In the genomic region with DNA sequence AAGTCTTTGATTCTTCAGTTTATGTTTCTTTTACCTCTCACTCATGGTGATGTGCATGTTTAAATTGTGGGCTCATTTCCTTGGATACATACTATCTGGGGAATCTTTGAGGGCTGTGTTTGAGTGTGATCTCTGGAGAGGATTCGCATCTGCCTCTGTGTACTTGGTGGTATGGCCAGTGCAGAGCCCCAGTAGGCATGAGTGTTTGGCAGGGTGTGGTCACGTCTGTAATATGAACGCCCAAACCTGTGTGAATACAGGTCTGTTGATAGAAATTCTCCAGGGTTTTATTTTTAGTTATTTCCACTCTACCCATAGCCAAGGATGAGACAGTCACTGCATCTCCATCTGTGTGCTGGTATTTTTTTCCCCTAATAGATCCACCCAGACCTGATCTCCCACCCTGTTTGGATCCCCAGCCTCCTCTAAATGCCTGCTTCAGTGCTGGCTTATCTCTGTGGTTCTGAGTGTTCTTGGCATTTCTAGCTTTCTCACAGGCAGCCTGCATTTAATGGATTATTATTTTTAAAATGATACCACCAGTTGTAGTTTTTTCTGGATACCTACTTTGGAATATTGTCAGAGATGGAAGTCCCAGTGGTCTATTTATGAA, we compare ENCODE assay signal across 18 cellular contexts.
"Had no signal": no experiment of that assay in that cellular context is flagged by ENCODE, and none has a peak within 500 bp of the region (broad histone marks: within the 10 kb centered on the region; RNA-seq: fewer than 3 reads in every experiment).

No MANE protein-coding gene starts in this region.

- H3K27me3 Mint-ChIP-seq: activated CD4-positive, alpha-beta T cell treated with anti-CD3 and anti-CD28 coated beads, Interleukin-2, amount 10 ng/mL, durations not matched to agents 24 days and 14 days; activated naive CD4-positive, alpha-beta T cell treated with anti-CD3 and anti-CD28 coated beads, Interleukin-2, amount 10 ng/mL, durations not matched to agents 7 days and 5 days; activated T-cell treated with anti-CD3 and anti-CD28 coated beads, Interleukin-2, amount 50 U/mL, for 24 hours; stimulated activated naive CD8-positive, alpha-beta T cell treated with anti-CD3 and anti-CD28 coated beads, Interleukin-15, Interleukin-2, amounts not matched to agents 100 ng/mL and 50 ng/mL, for 24 hours had no signal

- H3K4me3 ChIP-seq: ascending aorta, hepatocyte, suprapubic skin had no signal

- H3K4me3 Mint-ChIP-seq: activated CD4-positive, alpha-beta T cell treated with anti-CD3 and anti-CD28 coated beads, Interleukin-2, amount 10 ng/mL, durations not matched to agents 24 days and 14 days; activated CD8-positive, alpha-beta T cell treated with anti-CD3 and anti-CD28 coated beads, Interleukin-2, amount 10 ng/mL, durations not matched to agents 7 days and 5 days; activated naive CD4-positive, alpha-beta T cell treated with anti-CD3 and anti-CD28 coated beads, Interleukin-2, amount 10 ng/mL, durations not matched to agents 7 days and 5 days; activated T-cell treated with anti-CD3 and anti-CD28 coated beads, Interleukin-2, amount 50 U/mL, for 24 hours; stimulated activated naive CD8-positive, alpha-beta T cell treated with anti-CD3 and anti-CD28 coated beads, Interleukin-15, Interleukin-2, amounts not matched to agents 100 ng/mL and 50 ng/mL, for 24 hours had no signal

- H3K27ac Mint-ChIP-seq: activated CD4-positive, alpha-beta T cell treated with anti-CD3 and anti-CD28 coated beads, Interleukin-2, amount 10 ng/mL, durations not matched to agents 24 days and 14 days; activated CD8-positive, alpha-beta T cell treated with anti-CD3 and anti-CD28 coated beads, Interleukin-2, amount 10 ng/mL, durations not matched to agents 7 days and 5 days; activated naive CD4-positive, alpha-beta T cell treated with anti-CD3 and anti-CD28 coated beads, Interleukin-2, amount 10 ng/mL, durations not matched to agents 7 days and 5 days; activated T-cell treated with anti-CD3 and anti-CD28 coated beads, Interleukin-2, amount 50 U/mL, for 24 hours; stimulated activated naive CD8-positive, alpha-beta T cell treated with anti-CD3 and anti-CD28 coated beads, Interleukin-15, Interleukin-2, amounts not matched to agents 100 ng/mL and 50 ng/mL, for 24 hours had no signal

- H3K27me3 ChIP-seq: ascending aorta, hepatocyte, suprapubic skin had no signal

- H3K36me3 ChIP-seq: suprapubic skin had no signal

- H3K4me1 ChIP-seq: ascending aorta, suprapubic skin had no signal

- H3K9me3 ChIP-seq: ascending aorta, suprapubic skin had no signal

- H3K4me1 Mint-ChIP-seq: activated naive CD4-positive, alpha-beta T cell treated with anti-CD3 and anti-CD28 coated beads, Interleukin-2, amount 10 ng/mL, durations not matched to agents 7 days and 5 days had no signal

- H3K9me3 Mint-ChIP-seq: activated CD4-positive, alpha-beta T cell treated with anti-CD3 and anti-CD28 coated beads, Interleukin-2, amount 10 ng/mL, durations not matched to agents 24 days and 14 days; activated naive CD4-positive, alpha-beta T cell treated with anti-CD3 and anti-CD28 coated beads, Interleukin-2, amount 10 ng/mL, durations not matched to agents 7 days and 5 days; activated T-cell treated with anti-CD3 and anti-CD28 coated beads, Interleukin-2, amount 50 U/mL, for 24 hours; stimulated activated naive CD8-positive, alpha-beta T cell treated with anti-CD3 and anti-CD28 coated beads, Interleukin-15, Interleukin-2, amounts not matched to agents 100 ng/mL and 50 ng/mL, for 24 hours had no signal

- DNase-seq: activated CD4-positive, alpha-beta T cell treated with anti-CD3 and anti-CD28 coated beads, Interleukin-2, amount 10 ng/mL, durations not matched to agents 24 days and 14 days; activated CD4-positive, CD25-positive, alpha-beta regulatory T cell; activated CD8-positive, alpha-beta T cell treated with anti-CD3 and anti-CD28 coated beads, Interleukin-2, amount 10 ng/mL, durations not matched to agents 7 days and 5 days; activated effector memory CD4-positive, alpha-beta T cell treated with Interleukin-2 at 50 U/mL for 16 hours; activated naive CD4-positive, alpha-beta T cell treated with anti-CD3 and anti-CD28 coated beads, Interleukin-2, amount 10 ng/mL, durations not matched to agents 7 days and 5 days; activated T-cell treated with anti-CD3 and anti-CD28 coated beads, Interleukin-2, amount 50 U/mL, for 24 hours; cerebellar nuclear complex; effector CD4-positive, alpha-beta T cell; left colon; occipital lobe; posterior cingulate gyrus; stimulated activated CD4-positive, alpha-beta T cell treated with anti-CD3 and anti-CD28 coated beads, Interleukin-2, amount 100 ng/mL, for 24 hours; T-helper 1 cell; T-helper 9 cell had no signal

- H3K36me3 Mint-ChIP-seq: activated naive CD4-positive, alpha-beta T cell treated with anti-CD3 and anti-CD28 coated beads, Interleukin-2, amount 10 ng/mL, durations not matched to agents 7 days and 5 days had no signal

- H3K27ac ChIP-seq: ascending aorta, hepatocyte, suprapubic skin had no signal
